In genomic region chr3:89114841-89115223, GRCh38 we compare ENCODE assay signal across 11 cellular contexts. TPM values are rescaled to one million over a fixed set of nuclear protein-coding genes. Genes with fewer than 3 reads are reported as not detected.
DNase-seq lines count a peak whose midpoint lies in the region; TF ChIP-seq lines count a peak whose summit lies in the region.
"Had no signal": no experiment of that assay in that cellular context is flagged by ENCODE, and none has a peak within 500 bp of the region (broad histone marks: within the 10 kb centered on the region; RNA-seq: fewer than 3 reads in every experiment).

No MANE protein-coding gene starts in this region.

- no peak overlapping the region for H3K9ac ChIP-seq in HUES6 (ENCODE audit: low read length)

- peaks cover 81% of the 10 kb centered on the region for H3K4me1 Mint-ChIP-seq in brain

- no peak overlapping the region for H3K27ac ChIP-seq in HUES6 (ENCODE audit: low read depth, low read length)
- H3K27ac ChIP-seq in thymus (ENCODE audit: low read depth): peak overlapping the region; percentile 5

- TF ChIP-seq CTCF in brain (conservative IDR thresholded peaks at IDR 0.05) (peak; percentile 21 to 58), kidney epithelial cell (IDR thresholded peaks at IDR 0.05; ENCODE audit: insufficient read depth, low read length, poor library complexity, severe bottlenecking) (no peak)

- no peaks in the 10 kb centered on the region for H3K36me3 Mint-ChIP-seq in brain

- H3K9me3 ChIP-seq in HUES6 (ENCODE audit: control insufficient read depth, insufficient read depth, low read depth, low read length) (no peaks in the 10 kb centered on the region), thymus (ENCODE audit: control insufficient read depth) (no peaks in the 10 kb centered on the region)

- DNase-seq in kidney epithelial cell (ENCODE audit: low read depth) (no peak), HK-2 (ENCODE audit: unreplicated experiment) (no peak), COLO829 (ENCODE audit: low spot score) (no peak), NCI-H1436 treated with DMSO at 0.1 percent for 48 hours (lab: John Stamatoyannopoulos, UW) (no peak)
- DNase-seq: NCI-H187 treated with DMSO at 0.1 percent for 48 hours had no signal

- H3K27me3 ChIP-seq in HUES6 (ENCODE audit: control insufficient read depth, insufficient read depth, low read length) (peaks cover 36% of the 10 kb centered on the region), kidney epithelial cell (ENCODE audit: control insufficient read depth, insufficient read depth, low read length) (no peaks in the 10 kb centered on the region), thymus (ENCODE audit: control insufficient read depth, insufficient read depth) (no peaks in the 10 kb centered on the region)

- H3K27me3 Mint-ChIP-seq in brain: no peaks in the 10 kb centered on the region

- H3K4me3 Mint-ChIP-seq in brain: peak overlapping the region; percentile 91 to 98 (median 94)
- H3K4me3 Mint-ChIP-seq: activated CD4-positive, alpha-beta memory T cell treated with anti-CD3 and anti-CD28 coated beads, Interleukin-2, amount 10 ng/mL, durations not matched to agents 7 days and 5 days had no signal

- peaks cover 0 to 4% (median 0%) of the 10 kb centered on the region in 5 experiments for H3K9me3 Mint-ChIP-seq in brain
- H3K9me3 Mint-ChIP-seq: activated CD4-positive, alpha-beta memory T cell treated with anti-CD3 and anti-CD28 coated beads, Interleukin-2, amount 10 ng/mL, durations not matched to agents 7 days and 5 days; stimulated activated naive CD8-positive, alpha-beta T cell treated with anti-CD3 and anti-CD28 coated beads, Interleukin-15, Interleukin-2, amounts not matched to agents 100 ng/mL and 50 ng/mL, for 24 hours had no signal

- H3K4me3 ChIP-seq in HUES6 (ENCODE audit: low read depth, low read length) (peak overlapping the region; percentile 66), kidney epithelial cell (ENCODE audit: low read depth, low read length) (peak overlapping the region; percentile 59), thymus (ENCODE audit: low read length) (no peak overlapping the region)

- WGBS in thymus: 18% methylated on average over 13 of the region's 13 CpGs

- H3K27ac Mint-ChIP-seq in brain: peak overlapping the region; percentile 93 to 96 (median 96)
- H3K27ac Mint-ChIP-seq: activated CD4-positive, alpha-beta memory T cell treated with anti-CD3 and anti-CD28 coated beads, Interleukin-2, amount 10 ng/mL, durations not matched to agents 7 days and 5 days; stimulated activated naive CD8-positive, alpha-beta T cell treated with anti-CD3 and anti-CD28 coated beads, Interleukin-15, Interleukin-2, amounts not matched to agents 100 ng/mL and 50 ng/mL, for 24 hours had no signal

- H3K4me1 ChIP-seq in HUES6 (ENCODE audit: control insufficient read depth, insufficient read depth, low read length) (0 out of 2 replicates have a peak, but pooled peaks cover 6% of the 10 kb centered on the region), thymus (ENCODE audit: control insufficient read depth, insufficient read depth, low read length) (no peaks in the 10 kb centered on the region)

- no peaks in the 10 kb centered on the region for H3K36me3 ChIP-seq in HUES6 (ENCODE audit: control insufficient read depth, insufficient read depth, low read length)
- no peaks in the 10 kb centered on the region for H3K36me3 ChIP-seq in kidney epithelial cell (ENCODE audit: control insufficient read depth, insufficient read depth, low read length)
- H3K36me3 ChIP-seq in thymus (ENCODE audit: control insufficient read depth, insufficient read depth): no peaks in the 10 kb centered on the region

RNA-seq across cellular contexts. Expression of gene EPHA3, which starts 7.4 kb away (rescaled TPM):
- polyA plus RNA-seq in brain (ENCODE audit: insufficient read depth, low read depth, low replicate concordance) (0.44 TPM), thymus (0.73 TPM)
- 0.04 and 0.07 TPM in 2 replicates for total RNA-seq in kidney epithelial cell
- total RNA-seq: dermis microvascular lymphatic vessel endothelial cell had no signal
